Comparison of ENCODE assay signal across 12 cellular contexts in the genomic region with DNA sequence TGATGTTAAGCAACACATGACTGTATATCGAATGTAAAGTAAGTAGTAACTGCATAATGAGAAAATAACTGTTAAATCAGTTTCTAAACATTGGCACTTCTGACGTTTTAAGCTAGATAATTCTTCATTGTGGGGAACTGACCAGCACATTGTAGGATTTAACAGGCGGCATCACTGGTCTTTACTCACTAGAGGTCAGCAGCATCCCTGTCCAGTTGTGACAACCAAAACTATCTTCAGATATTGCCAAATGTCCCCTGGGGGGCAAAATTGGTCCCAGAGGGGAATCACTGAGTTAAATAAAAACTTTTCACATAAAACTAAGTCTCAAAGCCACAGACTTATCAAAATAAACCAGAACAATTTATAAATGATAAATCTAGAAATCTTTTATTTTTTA.
DNase-seq lines count a peak whose midpoint lies in the region; TF ChIP-seq lines count a peak whose summit lies in the region.
"Had no signal": no experiment of that assay in that cellular context is flagged by ENCODE, and none has a peak within 500 bp of the region (broad histone marks: within the 10 kb centered on the region; RNA-seq: fewer than 3 reads in every experiment).

No MANE protein-coding gene starts in this region.

- CTCF ChIA-PET in PC-9 (lab: Charles Lee): interaction anchor here (0.6 kb wide), 1 partner anchor 17 kb away, joined by 3 read pairs; no protein-coding TSS in a partner anchor

- DNase-seq in GM13977 (ENCODE audit: low spot score) (no peak), PC-9 (no peak), epithelial cell of proximal tubule (ENCODE audit: low read depth) (no peak), osteoblast (ENCODE audit: insufficient read length, low spot score, missing footprints) (no peak), T-helper 2 cell (no peak), substantia nigra (lab: John Stamatoyannopoulos, UW) (no peak), NCI-H2227 (lab: John Stamatoyannopoulos, UW; ENCODE audit: unreplicated experiment) (no peak)
- DNase-seq: activated CD4-positive, alpha-beta T cell treated with anti-CD3 and anti-CD28 coated beads for 1 hour; activated T-cell treated with anti-CD3 and anti-CD28 coated beads, Interleukin-2, amount 50 U/mL, for 1 hour; glutamatergic neuron; Karpas-422; NCI-H2029 treated with DMSO at 0.1 percent for 48 hours had no signal

- intact Hi-C loops in PC-9 (cut with micrococcal nuclease; ENCODE audit: unreplicated experiment): no loop called here

- H3K36me3 ChIP-seq in PC-9 (ENCODE audit: low read depth): no peaks in the 10 kb centered on the region
- H3K36me3 ChIP-seq in osteoblast (ENCODE audit: insufficient read depth, low read length): peaks cover 26% of the 10 kb centered on the region

- H3K79me2 ChIP-seq in PC-9 (ENCODE audit: low read depth): no peaks in the 10 kb centered on the region
- H3K79me2 ChIP-seq in osteoblast (ENCODE audit: insufficient read depth, low read length): peaks cover 2% of the 10 kb centered on the region

- H3K4me3 ChIP-seq in PC-9: no peak overlapping the region
- no peak overlapping the region for H3K4me3 ChIP-seq in epithelial cell of proximal tubule (ENCODE audit: low read depth, low read length)
- H3K4me3 ChIP-seq in osteoblast (ENCODE audit: insufficient read depth, low read length): no peak overlapping the region

- H4K20me1 ChIP-seq in PC-9 (ENCODE audit: insufficient read depth) (no peaks in the 10 kb centered on the region), osteoblast (ENCODE audit: insufficient read depth, low read length) (no peaks in the 10 kb centered on the region)

- no peaks in the 10 kb centered on the region for H3F3A ChIP-seq in PC-9 (ENCODE audit: insufficient read depth, low read depth)

- H3K9me2 ChIP-seq in PC-9 (ENCODE audit: insufficient read depth): no peaks in the 10 kb centered on the region

- H3K27me3 ChIP-seq in PC-9 (ENCODE audit: insufficient read depth, low read depth) (no peaks in the 10 kb centered on the region), osteoblast (ENCODE audit: insufficient read depth, low read length) (no peaks in the 10 kb centered on the region)

- H3K4me1 ChIP-seq in PC-9 (replicated peaks; ENCODE audit: insufficient read depth): no peaks in the 10 kb centered on the region
- no peaks in the 10 kb centered on the region for H3K4me1 ChIP-seq in osteoblast (ENCODE audit: insufficient read depth, low read length)

- POLR2A ChIA-PET in PC-9 (lab: Charles Lee; ENCODE audit: unreplicated experiment): interaction anchor here (0.7 kb wide), 1 partner anchor 152 kb away, joined by 3 read pairs; no protein-coding TSS in a partner anchor

- H3K9me3 ChIP-seq in PC-9 (ENCODE audit: insufficient read depth, low read depth) (no peaks in the 10 kb centered on the region), osteoblast (ENCODE audit: low read depth, low read length) (no peaks in the 10 kb centered on the region)

- in situ Hi-C loops in GM13977 (cut with MboI; ENCODE audit: low pct_unique_long_range_greater_than_20kb, low sequenced_read_pairs, unreplicated experiment): no loop called here

- H2AFZ ChIP-seq in PC-9 (no peak overlapping the region), osteoblast (ENCODE audit: low read length) (no peak overlapping the region)

- H3K4me2 ChIP-seq in PC-9: no peak overlapping the region
- no peak overlapping the region for H3K4me2 ChIP-seq in osteoblast (ENCODE audit: insufficient read depth, low read length)

- BruUV-seq in PC-9 (replicated peaks; lab: Mats Ljungman, UMichigan): no TSS peak

- peak; percentile 5 for TF ChIP-seq CTCF in GM13977 (IDR thresholded peaks at IDR 0.05; ENCODE audit: extremely low read depth, insufficient read depth, missing control alignments)
- 0 out of 2 replicates have a peak, but pooled peaks have one; percentile 36 for TF ChIP-seq CTCF in PC-9 (conservative IDR thresholded peaks at IDR 0.05)
- TF ChIP-seq CTCF in epithelial cell of proximal tubule (conservative IDR thresholded peaks at IDR 0.05; ENCODE audit: low read depth, low read length): peak; percentile 36
- peak; percentile 41 for TF ChIP-seq CTCF in osteoblast (IDR thresholded peaks at IDR 0.05; ENCODE audit: extremely low read depth, low read depth, low read length)

- H3K27ac ChIP-seq in PC-9 (no peak overlapping the region), osteoblast (ENCODE audit: low read depth, low read length) (no peak overlapping the region), substantia nigra (ENCODE audit: low read depth, low read length, poor library complexity, severe bottlenecking) (no peak overlapping the region)
